2 cellular contexts compared by ENCODE assay signal in the genomic region with DNA sequence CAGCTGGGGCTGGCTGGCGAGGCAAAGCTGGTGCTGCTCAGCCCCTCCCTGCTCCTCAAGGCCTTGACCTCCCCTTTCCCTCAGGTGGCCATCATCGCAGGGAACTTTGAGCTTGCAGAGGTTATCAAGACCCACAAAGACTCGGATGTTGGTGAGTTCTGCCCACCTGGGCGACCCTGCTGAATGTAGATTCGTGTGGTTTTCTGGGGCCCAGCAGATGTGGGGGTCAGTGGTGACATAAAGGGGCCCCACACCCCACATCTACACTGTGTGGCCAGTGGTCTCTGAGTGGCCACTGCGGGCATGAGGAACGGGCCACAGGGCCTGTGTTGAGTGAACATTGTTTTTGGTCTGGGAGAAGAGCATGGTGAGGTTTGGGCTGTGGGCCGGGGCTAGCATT.
TF ChIP-seq lines count a peak whose summit lies in the region.

No MANE protein-coding gene starts in this region.

TF ChIP-seq in SK-N-SH, 30 proteins besides CTCF, POLR2A, EP300 and RAD21 (continued from another document):
- TF ChIP-seq, protein P1, sequence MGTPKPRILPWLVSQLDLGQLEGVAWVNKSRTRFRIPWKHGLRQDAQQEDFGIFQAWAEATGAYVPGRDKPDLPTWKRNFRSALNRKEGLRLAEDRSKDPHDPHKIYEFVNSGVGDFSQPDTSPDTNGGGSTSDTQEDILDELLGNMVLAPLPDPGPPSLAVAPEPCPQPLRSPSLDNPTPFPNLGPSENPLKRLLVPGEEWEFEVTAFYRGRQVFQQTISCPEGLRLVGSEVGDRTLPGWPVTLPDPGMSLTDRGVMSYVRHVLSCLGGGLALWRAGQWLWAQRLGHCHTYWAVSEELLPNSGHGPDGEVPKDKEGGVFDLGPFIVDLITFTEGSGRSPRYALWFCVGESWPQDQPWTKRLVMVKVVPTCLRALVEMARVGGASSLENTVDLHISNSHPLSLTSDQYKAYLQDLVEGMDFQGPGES (IDR thresholded peaks at IDR 0.05; ENCODE audit: low read depth, low read length): no peak
- no peak for TF ChIP-seq FOXJ3 (CRISPR knock-in tag; IDR thresholded peaks at IDR 0.05)

TF ChIP-seq in SK-N-SH treated with all-trans-retinoic acid at 6 μM for 48 hours, 23 proteins besides CTCF, POLR2A, EP300 and RAD21 (continued from another document):
- TF ChIP-seq, protein P2, sequence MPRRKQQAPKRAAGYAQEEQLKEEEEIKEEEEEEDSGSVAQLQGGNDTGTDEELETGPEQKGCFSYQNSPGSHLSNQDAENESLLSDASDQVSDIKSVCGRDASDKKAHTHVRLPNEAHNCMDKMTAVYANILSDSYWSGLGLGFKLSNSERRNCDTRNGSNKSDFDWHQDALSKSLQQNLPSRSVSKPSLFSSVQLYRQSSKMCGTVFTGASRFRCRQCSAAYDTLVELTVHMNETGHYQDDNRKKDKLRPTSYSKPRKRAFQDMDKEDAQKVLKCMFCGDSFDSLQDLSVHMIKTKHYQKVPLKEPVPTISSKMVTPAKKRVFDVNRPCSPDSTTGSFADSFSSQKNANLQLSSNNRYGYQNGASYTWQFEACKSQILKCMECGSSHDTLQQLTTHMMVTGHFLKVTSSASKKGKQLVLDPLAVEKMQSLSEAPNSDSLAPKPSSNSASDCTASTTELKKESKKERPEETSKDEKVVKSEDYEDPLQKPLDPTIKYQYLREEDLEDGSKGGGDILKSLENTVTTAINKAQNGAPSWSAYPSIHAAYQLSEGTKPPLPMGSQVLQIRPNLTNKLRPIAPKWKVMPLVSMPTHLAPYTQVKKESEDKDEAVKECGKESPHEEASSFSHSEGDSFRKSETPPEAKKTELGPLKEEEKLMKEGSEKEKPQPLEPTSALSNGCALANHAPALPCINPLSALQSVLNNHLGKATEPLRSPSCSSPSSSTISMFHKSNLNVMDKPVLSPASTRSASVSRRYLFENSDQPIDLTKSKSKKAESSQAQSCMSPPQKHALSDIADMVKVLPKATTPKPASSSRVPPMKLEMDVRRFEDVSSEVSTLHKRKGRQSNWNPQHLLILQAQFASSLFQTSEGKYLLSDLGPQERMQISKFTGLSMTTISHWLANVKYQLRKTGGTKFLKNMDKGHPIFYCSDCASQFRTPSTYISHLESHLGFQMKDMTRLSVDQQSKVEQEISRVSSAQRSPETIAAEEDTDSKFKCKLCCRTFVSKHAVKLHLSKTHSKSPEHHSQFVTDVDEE (CRISPR knock-in tag; IDR thresholded peaks at IDR 0.05): no peak
- no peak for TF ChIP-seq PPARA (CRISPR knock-in tag; IDR thresholded peaks at IDR 0.05; ENCODE audit: borderline replicate concordance)
- TF ChIP-seq, protein P3, sequence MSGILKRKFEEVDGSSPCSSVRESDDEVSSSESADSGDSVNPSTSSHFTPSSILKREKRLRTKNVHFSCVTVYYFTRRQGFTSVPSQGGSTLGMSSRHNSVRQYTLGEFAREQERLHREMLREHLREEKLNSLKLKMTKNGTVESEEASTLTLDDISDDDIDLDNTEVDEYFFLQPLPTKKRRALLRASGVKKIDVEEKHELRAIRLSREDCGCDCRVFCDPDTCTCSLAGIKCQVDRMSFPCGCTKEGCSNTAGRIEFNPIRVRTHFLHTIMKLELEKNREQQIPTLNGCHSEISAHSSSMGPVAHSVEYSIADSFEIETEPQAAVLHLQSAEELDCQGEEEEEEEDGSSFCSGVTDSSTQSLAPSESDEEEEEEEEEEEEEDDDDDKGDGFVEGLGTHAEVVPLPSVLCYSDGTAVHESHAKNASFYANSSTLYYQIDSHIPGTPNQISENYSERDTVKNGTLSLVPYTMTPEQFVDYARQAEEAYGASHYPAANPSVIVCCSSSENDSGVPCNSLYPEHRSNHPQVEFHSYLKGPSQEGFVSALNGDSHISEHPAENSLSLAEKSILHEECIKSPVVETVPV (CRISPR knock-in tag; IDR thresholded peaks at IDR 0.05): no peak
- no peak for TF ChIP-seq BACH2 (CRISPR knock-in tag; IDR thresholded peaks at IDR 0.05; ENCODE audit: borderline replicate concordance)
- TF ChIP-seq ZNF8 (CRISPR knock-in tag; IDR thresholded peaks at IDR 0.05): no peak
- TF ChIP-seq TCF4 (CRISPR knock-in tag; IDR thresholded peaks at IDR 0.05; ENCODE audit: borderline replicate concordance): no peak
- TF ChIP-seq CSDC2 (CRISPR knock-in tag; IDR thresholded peaks at IDR 0.05): no peak
